Comparison of ENCODE assay signal across 8 cellular contexts in the genomic region with DNA sequence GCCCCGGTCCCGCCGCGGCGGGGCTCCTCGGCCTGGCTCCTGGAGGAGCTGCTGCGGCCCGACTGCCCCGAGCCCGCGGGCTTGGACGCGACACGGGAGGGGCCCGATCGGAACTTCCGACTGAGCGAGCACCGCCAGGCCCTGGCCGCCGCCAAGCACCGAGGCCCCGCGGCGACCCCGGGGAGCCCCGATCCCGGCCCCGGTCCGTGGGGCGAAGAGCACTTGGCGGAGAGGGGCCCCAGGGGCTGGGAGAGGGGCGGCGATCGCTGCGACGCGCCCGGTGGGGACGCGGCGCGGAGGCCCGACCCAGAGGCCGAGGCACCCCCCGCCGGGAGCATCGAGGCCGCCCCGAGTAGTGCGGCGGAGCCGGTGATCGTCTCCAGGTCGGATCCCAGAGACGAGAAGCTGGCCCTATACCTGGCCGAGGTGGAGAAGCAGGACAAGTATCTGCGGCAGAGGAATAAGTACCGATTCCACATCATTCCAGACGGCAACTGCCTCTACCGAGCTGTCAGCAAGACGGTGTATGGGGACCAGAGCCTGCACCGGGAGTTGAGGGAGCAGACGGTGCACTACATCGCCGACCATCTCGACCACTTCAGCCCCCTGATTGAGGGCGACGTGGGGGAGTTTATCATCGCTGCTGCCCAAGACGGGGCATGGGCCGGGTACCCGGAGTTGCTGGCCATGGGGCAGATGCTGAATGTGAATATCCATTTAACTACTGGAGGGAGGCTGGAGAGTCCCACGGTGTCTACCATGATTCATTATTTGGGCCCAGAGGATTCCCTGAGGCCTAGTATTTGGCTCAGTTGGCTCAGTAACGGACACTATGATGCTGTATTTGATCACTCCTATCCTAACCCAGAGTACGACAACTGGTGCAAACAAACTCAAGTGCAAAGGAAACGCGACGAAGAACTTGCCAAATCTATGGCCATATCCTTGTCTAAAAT. TPM values are rescaled to one million over a fixed set of nuclear protein-coding genes. Genes with fewer than 3 reads are reported as not detected.
DNase-seq lines count a peak whose midpoint lies in the region; ATAC-seq and TF ChIP-seq lines count a peak whose summit lies in the region.

No MANE protein-coding gene starts in this region.

- H3K27ac ChIP-seq in endodermal cell (ENCODE audit: low read depth, low read length): no peak overlapping the region

- H3K27ac Mint-ChIP-seq in activated CD4-positive, alpha-beta memory T cell treated with anti-CD3 and anti-CD28 coated beads, Interleukin-2, amount 10 ng/mL, durations not matched to agents 7 days and 5 days: peak overlapping the region; percentile 83
- H3K27ac Mint-ChIP-seq in endodermal cell: peak overlapping the region; percentile 52

- ATAC-seq in GM21526 (IDR thresholded peaks at IDR 0.05; ENCODE audit: low FRiP score, unreplicated experiment): peak; percentile 24
- peak; percentile 17 for ATAC-seq in stimulated activated naive CD8-positive, alpha-beta T cell treated with anti-CD3 and anti-CD28 coated beads, Interleukin-15, Interleukin-2, amounts not matched to agents 100 U/mL and 50 U/mL, for 24 hours

- CTCF ChIA-PET in activated CD4-positive, alpha-beta memory T cell treated with anti-CD3 and anti-CD28 coated beads, Interleukin-2, amount 10 ng/mL, durations not matched to agents 7 days and 5 days (lab: Charles Lee): interaction anchor here (0.8 to 3.4 kb wide), 4 partner anchors 76 to 125 kb away, joined by 3 to 15 read pairs (median 4); no protein-coding TSS in a partner anchor

- H3K4me1 Mint-ChIP-seq in activated CD4-positive, alpha-beta memory T cell treated with anti-CD3 and anti-CD28 coated beads, Interleukin-2, amount 10 ng/mL, durations not matched to agents 7 days and 5 days: peaks cover 42% of the 10 kb centered on the region
- H3K4me1 Mint-ChIP-seq in endodermal cell: peaks cover 25% of the 10 kb centered on the region

- H3K27me3 ChIP-seq in endodermal cell (ENCODE audit: control insufficient read depth, insufficient read depth, low read length, poor library complexity, severe bottlenecking): no peaks in the 10 kb centered on the region
- H3K27me3 ChIP-seq in mononuclear cell (ENCODE audit: insufficient read depth, low read length): no peaks in the 10 kb centered on the region

- H3K9me3 Mint-ChIP-seq in activated CD4-positive, alpha-beta memory T cell treated with anti-CD3 and anti-CD28 coated beads, Interleukin-2, amount 10 ng/mL, durations not matched to agents 7 days and 5 days: no peaks in the 10 kb centered on the region
- H3K9me3 Mint-ChIP-seq in endodermal cell: no peaks in the 10 kb centered on the region

- H3K9ac ChIP-seq in endodermal cell (ENCODE audit: extremely low read depth, low read length, poor library complexity, severe bottlenecking): peak overlapping the region; percentile 8

- H3K9me3 ChIP-seq in endodermal cell (ENCODE audit: control insufficient read depth, low read length) (no peaks in the 10 kb centered on the region), mononuclear cell (ENCODE audit: low read depth, low read length) (no peaks in the 10 kb centered on the region)

- in situ Hi-C loops in Caki2 (cut with HindIII; ENCODE audit: low pct_unique_long_range_greater_than_20kb, low sequenced_read_pairs): no loop called here

- TF ChIP-seq CTCF in endodermal cell (conservative IDR thresholded peaks at IDR 0.05): no peak

- H3K4me3 Mint-ChIP-seq in activated CD4-positive, alpha-beta memory T cell treated with anti-CD3 and anti-CD28 coated beads, Interleukin-2, amount 10 ng/mL, durations not matched to agents 7 days and 5 days: peak overlapping the region; percentile 87
- H3K4me3 Mint-ChIP-seq in endodermal cell: peak overlapping the region; percentile 76

- 9 to 12% methylated on average over 46 to 79 of the region's 79 CpGs for WGBS in endodermal cell (ENCODE audit: insufficient coverage in 1 of 2, insufficient read length in 1 of 2), 2 experiments

- DNase-seq in Caki2 (ENCODE audit: low read depth): peak; percentile 45
- peak; percentile 43 for DNase-seq in HuH-7 (ENCODE audit: low spot score)
- DNase-seq in activated CD4-positive, alpha-beta memory T cell treated with anti-CD3 and anti-CD28 coated beads, Interleukin-2, amount 10 ng/mL, durations not matched to agents 7 days and 5 days: peak; percentile 33
- DNase-seq in endodermal cell: peak; percentile 78
- peak; percentile 49 for DNase-seq in stimulated activated naive CD8-positive, alpha-beta T cell treated with anti-CD3 and anti-CD28 coated beads, Interleukin-15, Interleukin-2, amounts not matched to agents 100 U/mL and 50 U/mL, for 24 hours
- no peak for DNase-seq in NCI-H1092 treated with DMSO at 0.1 percent for 48 hours (lab: John Stamatoyannopoulos, UW)

- H3K4me1 ChIP-seq in endodermal cell (ENCODE audit: control insufficient read depth, insufficient read depth, low read length) (no peaks in the 10 kb centered on the region), mononuclear cell (ENCODE audit: insufficient read depth, low read length) (peaks cover 58% of the 10 kb centered on the region)

- POLR2A ChIA-PET in activated CD4-positive, alpha-beta memory T cell treated with anti-CD3 and anti-CD28 coated beads, Interleukin-2, amount 10 ng/mL, durations not matched to agents 7 days and 5 days (lab: Charles Lee): interaction anchor here (0.7 to 9.2 kb wide), 9 partner anchors 8 to 99 kb away, joined by 3 to 63 read pairs (median 5); a partner anchor contains a TSS

- H3K4me3 ChIP-seq in endodermal cell (ENCODE audit: low read length): peak overlapping the region; percentile 77
- H3K4me3 ChIP-seq in mononuclear cell (ENCODE audit: low read length): peak overlapping the region; percentile 75

- no peaks in the 10 kb centered on the region for H3K27me3 Mint-ChIP-seq in activated CD4-positive, alpha-beta memory T cell treated with anti-CD3 and anti-CD28 coated beads, Interleukin-2, amount 10 ng/mL, durations not matched to agents 7 days and 5 days
- no peaks in the 10 kb centered on the region for H3K27me3 Mint-ChIP-seq in endodermal cell (ENCODE audit: insufficient read depth)

- peaks cover 38% of the 10 kb centered on the region for H3K36me3 Mint-ChIP-seq in activated CD4-positive, alpha-beta memory T cell treated with anti-CD3 and anti-CD28 coated beads, Interleukin-2, amount 10 ng/mL, durations not matched to agents 7 days and 5 days (ENCODE audit: low read depth)
- H3K36me3 Mint-ChIP-seq in endodermal cell (ENCODE audit: low read depth): peaks cover 2% of the 10 kb centered on the region

- H3K36me3 ChIP-seq in endodermal cell (ENCODE audit: control insufficient read depth, insufficient read depth, low read length): no peaks in the 10 kb centered on the region

RNA-seq across cellular contexts. Expression of a gene that starts 1.3 kb away (rescaled TPM):
- total RNA-seq in Caki2 (2014; rRNA removed; shearing (Covaris generic); ENCODE audit: low replicate concordance): 13.1 and 14.8 TPM in 2 replicates
- 10 to 100 TPM; 23.4 to 23.9 TPM for total RNA-seq in activated CD4-positive, alpha-beta memory T cell treated with anti-CD3 and anti-CD28 coated beads, Interleukin-2, amount 10 ng/mL, durations not matched to agents 7 days and 5 days
- total RNA-seq in endodermal cell (10 to 100 TPM in 1 of 2 donors, 1 to 10 TPM in 1; 8.7 to 12.4 TPM), mononuclear cell (130 TPM)
- polyA plus RNA-seq in endodermal cell (2013, experiment 1 of 2): 8.2 TPM
- polyA plus RNA-seq in endodermal cell (2013, experiment 2 of 2): 8.7 TPM
